In genomic region chr13:25971499-25972145, GRCh38 we compare ENCODE assay signal across 1 cellular context.
TF ChIP-seq lines count a peak whose summit lies in the region.

No MANE protein-coding gene starts in this region.

TF ChIP-seq in GM23338, 12 proteins besides CTCF, POLR2A, EP300 and RAD21 (continued from another document):
- TF ChIP-seq, protein P1, sequence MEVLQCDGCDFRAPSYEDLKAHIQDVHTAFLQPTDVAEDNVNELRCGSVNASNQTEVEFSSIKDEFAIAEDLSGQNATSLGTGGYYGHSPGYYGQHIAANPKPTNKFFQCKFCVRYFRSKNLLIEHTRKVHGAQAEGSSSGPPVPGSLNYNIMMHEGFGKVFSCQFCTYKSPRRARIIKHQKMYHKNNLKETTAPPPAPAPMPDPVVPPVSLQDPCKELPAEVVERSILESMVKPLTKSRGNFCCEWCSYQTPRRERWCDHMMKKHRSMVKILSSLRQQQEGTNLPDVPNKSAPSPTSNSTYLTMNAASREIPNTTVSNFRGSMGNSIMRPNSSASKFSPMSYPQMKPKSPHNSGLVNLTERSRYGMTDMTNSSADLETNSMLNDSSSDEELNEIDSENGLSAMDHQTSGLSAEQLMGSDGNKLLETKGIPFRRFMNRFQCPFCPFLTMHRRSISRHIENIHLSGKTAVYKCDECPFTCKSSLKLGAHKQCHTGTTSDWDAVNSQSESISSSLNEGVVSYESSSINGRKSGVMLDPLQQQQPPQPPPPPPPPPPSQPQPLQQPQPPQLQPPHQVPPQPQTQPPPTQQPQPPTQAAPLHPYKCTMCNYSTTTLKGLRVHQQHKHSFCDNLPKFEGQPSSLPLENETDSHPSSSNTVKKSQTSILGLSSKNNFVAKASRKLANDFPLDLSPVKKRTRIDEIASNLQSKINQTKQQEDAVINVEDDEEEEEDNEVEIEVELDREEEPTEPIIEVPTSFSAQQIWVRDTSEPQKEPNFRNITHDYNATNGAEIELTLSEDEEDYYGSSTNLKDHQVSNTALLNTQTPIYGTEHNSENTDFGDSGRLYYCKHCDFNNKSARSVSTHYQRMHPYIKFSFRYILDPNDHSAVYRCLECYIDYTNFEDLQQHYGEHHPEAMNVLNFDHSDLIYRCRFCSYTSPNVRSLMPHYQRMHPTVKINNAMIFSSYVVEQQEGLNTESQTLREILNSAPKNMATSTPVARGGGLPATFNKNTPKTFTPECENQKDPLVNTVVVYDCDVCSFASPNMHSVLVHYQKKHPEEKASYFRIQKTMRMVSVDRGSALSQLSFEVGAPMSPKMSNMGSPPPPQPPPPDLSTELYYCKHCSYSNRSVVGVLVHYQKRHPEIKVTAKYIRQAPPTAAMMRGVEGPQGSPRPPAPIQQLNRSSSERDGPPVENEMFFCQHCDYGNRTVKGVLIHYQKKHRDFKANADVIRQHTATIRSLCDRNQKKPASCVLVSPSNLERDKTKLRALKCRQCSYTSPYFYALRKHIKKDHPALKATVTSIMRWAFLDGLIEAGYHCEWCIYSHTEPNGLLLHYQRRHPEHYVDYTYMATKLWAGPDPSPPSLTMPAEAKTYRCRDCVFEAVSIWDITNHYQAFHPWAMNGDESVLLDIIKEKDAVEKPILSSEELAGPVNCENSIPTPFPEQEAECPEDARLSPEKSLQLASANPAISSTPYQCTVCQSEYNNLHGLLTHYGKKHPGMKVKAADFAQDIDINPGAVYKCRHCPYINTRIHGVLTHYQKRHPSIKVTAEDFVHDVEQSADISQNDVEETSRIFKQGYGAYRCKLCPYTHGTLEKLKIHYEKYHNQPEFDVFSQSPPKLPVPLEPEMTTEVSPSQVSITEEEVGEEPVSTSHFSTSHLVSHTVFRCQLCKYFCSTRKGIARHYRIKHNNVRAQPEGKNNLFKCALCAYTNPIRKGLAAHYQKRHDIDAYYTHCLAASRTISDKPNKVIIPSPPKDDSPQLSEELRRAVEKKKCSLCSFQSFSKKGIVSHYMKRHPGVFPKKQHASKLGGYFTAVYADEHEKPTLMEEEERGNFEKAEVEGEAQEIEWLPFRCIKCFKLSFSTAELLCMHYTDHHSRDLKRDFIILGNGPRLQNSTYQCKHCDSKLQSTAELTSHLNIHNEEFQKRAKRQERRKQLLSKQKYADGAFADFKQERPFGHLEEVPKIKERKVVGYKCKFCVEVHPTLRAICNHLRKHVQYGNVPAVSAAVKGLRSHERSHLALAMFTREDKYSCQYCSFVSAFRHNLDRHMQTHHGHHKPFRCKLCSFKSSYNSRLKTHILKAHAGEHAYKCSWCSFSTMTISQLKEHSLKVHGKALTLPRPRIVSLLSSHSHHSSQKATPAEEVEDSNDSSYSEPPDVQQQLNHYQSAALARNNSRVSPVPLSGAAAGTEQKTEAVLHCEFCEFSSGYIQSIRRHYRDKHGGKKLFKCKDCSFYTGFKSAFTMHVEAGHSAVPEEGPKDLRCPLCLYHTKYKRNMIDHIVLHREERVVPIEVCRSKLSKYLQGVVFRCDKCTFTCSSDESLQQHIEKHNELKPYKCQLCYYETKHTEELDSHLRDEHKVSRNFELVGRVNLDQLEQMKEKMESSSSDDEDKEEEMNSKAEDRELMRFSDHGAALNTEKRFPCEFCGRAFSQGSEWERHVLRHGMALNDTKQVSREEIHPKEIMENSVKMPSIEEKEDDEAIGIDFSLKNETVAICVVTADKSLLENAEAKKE (CRISPR knock-in tag; IDR thresholded peaks at IDR 0.05): no peak
- no peak for TF ChIP-seq JUNB (IDR thresholded peaks at IDR 0.05; ENCODE audit: unreplicated experiment)
- TF ChIP-seq EZH2 (IDR thresholded peaks at IDR 0.05; ENCODE audit: low read depth, unreplicated experiment): no peak
- TF ChIP-seq ZNF114 (CRISPR knock-in tag; IDR thresholded peaks at IDR 0.05): no peak
- TF ChIP-seq STAT1 (IDR thresholded peaks at IDR 0.05; ENCODE audit: unreplicated experiment): no peak
